17 cellular contexts compared by ENCODE assay signal in the genomic region with DNA sequence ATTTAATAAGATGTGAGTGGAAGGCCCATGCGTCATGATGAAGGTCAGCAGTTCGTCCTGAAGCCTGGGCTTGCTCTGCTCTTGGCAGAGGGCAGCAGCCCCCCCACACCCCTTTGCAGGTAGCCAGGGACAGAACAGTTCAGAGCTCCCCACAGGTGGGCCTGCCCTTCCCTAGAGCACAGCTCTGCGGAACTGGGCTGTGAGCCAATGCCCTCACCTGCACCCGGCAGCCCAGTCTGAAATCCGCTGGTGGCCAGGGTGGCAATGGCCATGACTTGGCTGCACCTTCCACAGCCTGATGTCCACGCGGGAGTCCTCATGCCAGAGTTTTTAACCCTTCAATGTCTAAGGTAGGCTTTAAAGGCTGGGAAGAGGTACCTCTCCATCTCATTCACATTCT.
DNase-seq lines count a peak whose midpoint lies in the region; ATAC-seq and TF ChIP-seq lines count a peak whose summit lies in the region.
"Had no signal": no experiment of that assay in that cellular context is flagged by ENCODE, and none has a peak within 500 bp of the region (broad histone marks: within the 10 kb centered on the region; RNA-seq: fewer than 3 reads in every experiment).

No MANE protein-coding gene starts in this region.

- TF ChIP-seq CTCF in MM.1S (IDR thresholded peaks at IDR 0.05; ENCODE audit: low read length): no peak

- no peak overlapping the region for H2AFZ ChIP-seq in MM.1S (ENCODE audit: low read length)

- TF ChIP-seq RAD21 in Ishikawa (IDR thresholded peaks at IDR 0.05; ENCODE audit: low read depth): no peak

- no peaks in the 10 kb centered on the region for H3K4me1 ChIP-seq in MM.1S (ENCODE audit: low read length)
- H3K4me1 ChIP-seq: Peyer's patch had no signal

- no peaks in the 10 kb centered on the region for H3K36me3 ChIP-seq in MM.1S (replicated peaks; ENCODE audit: insufficient read depth, low read length)
- H3K36me3 ChIP-seq: Peyer's patch had no signal

- no peak for ATAC-seq in stimulated activated naive CD8-positive, alpha-beta T cell treated with anti-CD3 and anti-CD28 coated beads, Interleukin-15, Interleukin-2, amounts not matched to agents 100 U/mL and 50 U/mL, for 24 hours
- ATAC-seq: CD8-positive, alpha-beta T cell; GM23338 had no signal

- H3K4me3 ChIP-seq in MM.1S (ENCODE audit: low read length): no peak overlapping the region
- H3K4me3 ChIP-seq: GM23338, Peyer's patch, SK-N-MC had no signal

- H3K27me3 ChIP-seq in MM.1S (replicated peaks; ENCODE audit: insufficient read depth, low read length): no peaks in the 10 kb centered on the region
- H3K27me3 ChIP-seq: Peyer's patch had no signal

- no peak overlapping the region for H3K9ac ChIP-seq in MM.1S (ENCODE audit: low read length)

- H3K9me3 ChIP-seq in MM.1S (replicated peaks; ENCODE audit: insufficient read depth, low read length): no peaks in the 10 kb centered on the region
- H3K9me3 ChIP-seq: Peyer's patch had no signal

- no peak for TF ChIP-seq EP300 in Ishikawa (IDR thresholded peaks at IDR 0.05; ENCODE audit: borderline replicate concordance)

- H3K9me2 ChIP-seq in MM.1S (replicated peaks; ENCODE audit: insufficient read depth, low read length): no peaks in the 10 kb centered on the region

- H3F3A ChIP-seq in MM.1S (ENCODE audit: insufficient read depth, low read length): no peaks in the 10 kb centered on the region

- no peaks in the 10 kb centered on the region for H3K79me2 ChIP-seq in MM.1S (ENCODE audit: low read length)

- no peaks in the 10 kb centered on the region for H4K20me1 ChIP-seq in MM.1S (ENCODE audit: insufficient read depth, low read length)

- no peak overlapping the region for H3K27ac ChIP-seq in MM.1S (ENCODE audit: low read length)
- H3K27ac ChIP-seq: Peyer's patch, SK-N-MC had no signal

- no peak overlapping the region for H3K4me2 ChIP-seq in MM.1S (ENCODE audit: low read depth, low read length)
- H3K4me2 ChIP-seq: GM23338 had no signal

- peak; percentile 3 for DNase-seq in NCI-H1092 treated with DMSO at 0.1 percent for 48 hours (lab: John Stamatoyannopoulos, UW)
- DNase-seq in NCI-H1092 (lab: John Stamatoyannopoulos, UW): no peak
- DNase-seq in NCI-H510A treated with DMSO at 0.1 percent for 48 hours (lab: John Stamatoyannopoulos, UW): peak; percentile 35
- peak; percentile 82 for DNase-seq in mesenteric fat pad (ENCODE audit: low spot score)
- no peak for DNase-seq in NCI-H2227 (lab: John Stamatoyannopoulos, UW; ENCODE audit: unreplicated experiment)
- DNase-seq in stimulated activated naive CD8-positive, alpha-beta T cell treated with anti-CD3 and anti-CD28 coated beads, Interleukin-15, Interleukin-2, amounts not matched to agents 100 U/mL and 50 U/mL, for 24 hours: no peak
- DNase-seq in MM.1S: no peak
- DNase-seq: CD8-positive, alpha-beta T cell; EL; NCI-H1417; NCI-H187 treated with DMSO at 0.1 percent for 48 hours; NCI-H446; Peyer's patch; Right ventricle myocardium superior had no signal

TF ChIP-seq in Ishikawa, 13 proteins besides CTCF, POLR2A, EP300 and RAD21:
- TF ChIP-seq NFIC (IDR thresholded peaks at IDR 0.05) (peak; percentile 42; the same call in 1 of the 2 replicates), TCF12 (IDR thresholded peaks at IDR 0.05; ENCODE audit: low read depth) (no peak)
TF ChIP-seq in Ishikawa: peak in this region for 1.

Comparison
In these comparisons a context has a peak if more than half of its experiments do, and no peak if none do; other contexts are left out.
1. DNase-seq: peak in NCI-H1092 treated with DMSO at 0.1 percent for 48 hours (single experiment), NCI-H510A treated with DMSO at 0.1 percent for 48 hours (single experiment) and mesenteric fat pad (single experiment); none in NCI-H1092 (single experiment), NCI-H2227 (single experiment), stimulated activated naive CD8-positive, alpha-beta T cell treated with anti-CD3 and anti-CD28 coated beads, Interleukin-15, Interleukin-2, amounts not matched to agents 100 U/mL and 50 U/mL, for 24 hours (single experiment) and MM.1S (single experiment).